Comparison of ENCODE assay signal across 7 cellular contexts in genomic region chr12:57069522-57069921, GRCh38. TPM values are rescaled to one million over a fixed set of nuclear protein-coding genes. Genes with fewer than 3 reads are reported as not detected.
DNase-seq lines count a peak whose midpoint lies in the region; ATAC-seq, FAIRE-seq and TF ChIP-seq lines count a peak whose summit lies in the region.

No MANE protein-coding gene starts in this region.

- H3K4me3 ChIP-seq in GM12865 (ENCODE audit: low read depth, low read length) = no peak overlapping the region
- H3K4me3 ChIP-seq in MM.1S (ENCODE audit: low read length) = no peak overlapping the region
- H3K4me3 ChIP-seq in GM12878 = no peak overlapping the region; the same call in 1 of the 2 replicates

- intact Hi-C loops in GM12878 (cut with micrococcal nuclease; ENCODE audit: unreplicated experiment) = loop anchor here (1.0 to 2.0 kb wide), 3 partner anchors 24 to 113 kb away; no protein-coding TSS in a partner anchor
- intact Hi-C loops in sciatic nerve (cut with DNase I) = loop anchor here (5.0 kb wide), 1 partner anchor 113 kb away; no protein-coding TSS in a partner anchor

- peak; percentile 99 for ATAC-seq in GM12878
- ATAC-seq in sciatic nerve = peak; percentile 94

- H3K9me3 ChIP-seq in H9 (ENCODE audit: control insufficient read depth, low read depth, low read length) (no peaks in the 10 kb centered on the region), MM.1S (replicated peaks; ENCODE audit: insufficient read depth, low read length) (no peaks in the 10 kb centered on the region), GM12878 (replicated peaks; ENCODE audit: control insufficient read depth, insufficient read depth, low read length) (no peaks in the 10 kb centered on the region; the same call in 2 of the 3 replicates)

- H3K27ac ChIP-seq in H9 (ENCODE audit: insufficient read length, low read depth, low read length) = no peak overlapping the region
- H3K27ac ChIP-seq in MM.1S (ENCODE audit: low read length) = no peak overlapping the region
- H3K27ac ChIP-seq in GM12878 (ENCODE audit: control insufficient read depth, insufficient read depth) = peak overlapping the region; percentile 22; the same call in 1 of the 2 replicates

- no peaks in the 10 kb centered on the region for H4K20me1 ChIP-seq in H9 (ENCODE audit: control insufficient read depth, insufficient read depth, insufficient read length)
- H4K20me1 ChIP-seq in MM.1S (ENCODE audit: insufficient read depth, low read length) = no peaks in the 10 kb centered on the region
- no peaks in the 10 kb centered on the region for H4K20me1 ChIP-seq in GM12878 (ENCODE audit: control insufficient read depth, insufficient read depth)

- H3K56ac ChIP-seq in H9 (ENCODE audit: insufficient read length, low read depth, low read length) = no peak overlapping the region

- no peak overlapping the region for H3K18ac ChIP-seq in H9 (ENCODE audit: insufficient read length, low read depth, low read length)

- POLR2A ChIA-PET in GM12878 (lab: Charles Lee) = interaction anchor here (0.8 to 8.0 kb wide), 6 partner anchors 9 to 58 kb away, joined by 3 to 94 read pairs (median 8); partner anchors contain the start of genes LRP1, NEMP1 and STAT6

- no peak overlapping the region for H4K91ac ChIP-seq in H9 (ENCODE audit: insufficient read length, low read depth, low read length)

- no peak overlapping the region for H2BK120ac ChIP-seq in H9 (ENCODE audit: low read depth, low read length, poor library complexity, severe bottlenecking)

- H3K27me3 ChIP-seq in H9 (ENCODE audit: insufficient read depth, low read length) = no peaks in the 10 kb centered on the region
- H3K27me3 ChIP-seq in MM.1S (replicated peaks; ENCODE audit: insufficient read depth, low read length) = no peaks in the 10 kb centered on the region
- no peaks in the 10 kb centered on the region for H3K27me3 ChIP-seq in GM12878 (replicated peaks in 1 of 2; ENCODE audit: control insufficient read depth in 2 of 2, insufficient read depth in 2 of 2, low read length in 1 of 2)

- no peaks in the 10 kb centered on the region for H3K27me3 Mint-ChIP-seq in H9 (ENCODE audit: low read depth)

- TF ChIP-seq RAD21 in GM12878 (IDR thresholded peaks at IDR 0.05; ENCODE audit: insufficient read depth, low read depth, low read length) = peak; percentile 96

- H3K79me2 ChIP-seq in H9 (ENCODE audit: insufficient read depth, low read length) (no peaks in the 10 kb centered on the region), MM.1S (ENCODE audit: low read length) (peaks cover 20% of the 10 kb centered on the region), GM12878 (ENCODE audit: control insufficient read depth, insufficient read depth, low read length) (peaks cover 3% of the 10 kb centered on the region)

- CTCF ChIA-PET in GM12878 (lab: Yijun Ruan, JAX) = interaction anchor here (0.6 to 17.6 kb wide), 32 partner anchors 9 to 316 kb away, joined by 3 to 458 read pairs (median 6); partner anchors contain the start of genes NAB2, NEMP1, SHMT2 and STAT6

- no peak overlapping the region for H4K8ac ChIP-seq in H9 (replicated peaks; ENCODE audit: insufficient read length, low read depth, low read length)

- H3F3A ChIP-seq in MM.1S (ENCODE audit: insufficient read depth, low read length) = peaks cover 14% of the 10 kb centered on the region

- no peak overlapping the region for H2BK5ac ChIP-seq in H9 (ENCODE audit: insufficient read length, low read length)

- no peak overlapping the region for H3K23ac ChIP-seq in H9 (ENCODE audit: insufficient read length, low read depth, low read length)

- TF ChIP-seq EP300 in GM12878 (IDR thresholded peaks at IDR 0.05; ENCODE audit: borderline replicate concordance in 1 of 2, control insufficient read depth in 1 of 2, low read depth in 2 of 2, low read length in 2 of 2) = no peak

- H3K4ac ChIP-seq in H9 (ENCODE audit: low read depth, low read length) = no peak overlapping the region

- H3K4me3 Mint-ChIP-seq in H9 = no peak overlapping the region

- H3K9me3 Mint-ChIP-seq in H9 = peaks cover 0 to 2% of the 10 kb centered on the region in 2 experiments; a peak in 1 of 5 replicates

- peak; percentile 92 for FAIRE-seq in GM12878 (lab: Jason Lieb, UNC)

- TF ChIP-seq POLR2A in GM12878 (IDR thresholded peaks at IDR 0.05; ENCODE audit: low read depth, low read length) = no peak

- H3K9ac ChIP-seq in H9 (ENCODE audit: extremely low read depth, insufficient read length, low read length) = no peak overlapping the region
- no peak overlapping the region for H3K9ac ChIP-seq in MM.1S (ENCODE audit: low read length)
- 0 out of 2 replicates have a peak overlapping the region, but pooled peaks have one; percentile 25 for H3K9ac ChIP-seq in GM12878 (ENCODE audit: control insufficient read depth, insufficient read depth, low read length)

- no peaks in the 10 kb centered on the region for H3K9me2 ChIP-seq in MM.1S (replicated peaks; ENCODE audit: insufficient read depth, low read length)

- SMC1A ChIA-PET in GM12878 (lab: Charles Lee; ENCODE audit: uncharacterized antibody, unreplicated experiment) = interaction anchor here (0.9 to 8.3 kb wide), 21 partner anchors 10 to 307 kb away, joined by 3 to 246 read pairs (median 6); partner anchors contain the start of genes NAB2, NEMP1 and STAT6

- H3K27ac Mint-ChIP-seq in H9 = peak overlapping the region in 2 of 3 experiments; percentile 76 to 79; a peak in 4 of 7 replicates

- RAD21 ChIA-PET in GM12878 (lab: Charles Lee; ENCODE audit: unreplicated experiment) = interaction anchor here (0.6 to 8.0 kb wide), 26 partner anchors 9 to 173 kb away, joined by 3 to 285 read pairs (median 4); partner anchors contain the start of genes LRP1, NAB2, NEMP1 and STAT6

- peaks cover 6% of the 10 kb centered on the region; the same call in 1 of the 2 replicates for H3K36me3 ChIP-seq in MM.1S (replicated peaks; ENCODE audit: insufficient read depth, low read length)
- H3K36me3 ChIP-seq in GM12878 (ENCODE audit: control insufficient read depth in 2 of 2, insufficient read depth in 2 of 2, low read length in 1 of 2) = peaks cover 0 to 18% of the 10 kb centered on the region in 2 experiments; a peak in 1 of 4 replicates

- no peak overlapping the region for H3K14ac ChIP-seq in H9 (ENCODE audit: insufficient read depth, low read length)

- H4K5ac ChIP-seq in H9 (ENCODE audit: insufficient read length, low read depth, low read length) = no peak overlapping the region

- DNase-seq in GM12865 (ENCODE audit: low read depth) = peak; percentile 86
- peak; percentile 78 for DNase-seq in H9
- peak; percentile 76 for DNase-seq in MM.1S
- DNase-seq in SKM-1 (lab: John Stamatoyannopoulos, UW; ENCODE audit: unreplicated experiment) = peak; percentile 72
- no peak for DNase-seq in GM12878 (ENCODE audit: low read depth, low spot score)
- peak in 32 of 51 donors; percentile 8 to 73 (median 44) for DNase-seq in hypothalamus (lab: John Stamatoyannopoulos, UW)
- DNase-seq in sciatic nerve (ENCODE audit: low spot score) = no peak

- no peak overlapping the region for H2BK15ac ChIP-seq in H9 (ENCODE audit: low read depth, low read length)

- no peak overlapping the region for H2BK12ac ChIP-seq in H9 (ENCODE audit: insufficient read length, low read depth, low read length)

- no peaks in the 10 kb centered on the region for H3K4me1 ChIP-seq in H9 (ENCODE audit: insufficient read depth, low read length)
- H3K4me1 ChIP-seq in MM.1S (ENCODE audit: low read length) = peaks cover 7% of the 10 kb centered on the region
- H3K4me1 ChIP-seq in GM12878 (ENCODE audit: control insufficient read depth, insufficient read depth, low read length) = peaks cover 7% of the 10 kb centered on the region; the same call in 1 of the 2 replicates

- H3K36me3 Mint-ChIP-seq in H9 (ENCODE audit: insufficient read depth in 1 of 3, low read depth in 3 of 3) = peaks cover 25 to 72% (median 64%) of the 10 kb centered on the region in 3 experiments; a peak in 6 of 7 replicates

- H3T11ph ChIP-seq in H9 (ENCODE audit: low read length) = no peak overlapping the region

- no peak overlapping the region for H2BK20ac ChIP-seq in H9 (ENCODE audit: low read depth, low read length, poor library complexity, severe bottlenecking)

- H3K4me2 ChIP-seq in H9 (ENCODE audit: insufficient read depth, insufficient read length, low read length) = no peak overlapping the region
- H3K4me2 ChIP-seq in MM.1S (ENCODE audit: low read depth, low read length) = no peak overlapping the region
- peak overlapping the region; percentile 21; the same call in 1 of the 2 replicates for H3K4me2 ChIP-seq in GM12878 (ENCODE audit: control insufficient read depth, insufficient read depth)

- peaks cover 4 to 6% of the 10 kb centered on the region in 2 experiments; a peak in 3 of 4 replicates for H3K4me1 Mint-ChIP-seq in H9

- TF ChIP-seq CTCF in GM12865 (IDR thresholded peaks at IDR 0.05; ENCODE audit: insufficient read depth, low read depth, low read length, missing control alignments) (peak; percentile 79), H9 (conservative IDR thresholded peaks at IDR 0.05) (peak; percentile 90), MM.1S (IDR thresholded peaks at IDR 0.05; ENCODE audit: low read length) (peak; percentile 75), GM12878 (IDR thresholded peaks at IDR 0.05 in 2 of 3, conservative IDR thresholded peaks at IDR 0.05 in 1 of 3; ENCODE audit: control insufficient read depth in 2 of 3, extremely low read depth in 1 of 3, insufficient read depth in 1 of 3, low read depth in 3 of 3, low read length in 3 of 3) (peak; percentile 81 to 92 (median 89))

- BruUV-seq in GM12878 (replicated peaks; lab: Mats Ljungman, UMichigan) = no TSS peak

- no peak overlapping the region for H2AK5ac ChIP-seq in H9 (ENCODE audit: insufficient read length, low read length)

- no CpG with 5 or more reads among the region's 3 CpGs for WGBS in H9 (ENCODE audit: extremely low coverage, insufficient read length, low lambda C conversion rate)
- WGBS in GM12878 (ENCODE audit: insufficient coverage, insufficient replicate concordance, low lambda C conversion rate, missing lambda C conversion rate) = 30% methylated on average over 3 of the region's 3 CpGs

- no peaks in the 10 kb centered on the region for H3K79me1 ChIP-seq in H9 (ENCODE audit: insufficient read depth, low read depth, low read length, poor library complexity, severe bottlenecking)

- in situ Hi-C loops in GM12878 (cut with MboI) = loop anchor here (5.0 kb wide), 1 partner anchor 43 kb away; the partner anchor contains the start of gene STAT6

- no peaks in the 10 kb centered on the region for H3K23me2 ChIP-seq in H9 (ENCODE audit: insufficient read length, low read depth, low read length, poor library complexity, severe bottlenecking)

- H2AFZ ChIP-seq in H9 (ENCODE audit: low read length) = no peak overlapping the region
- no peak overlapping the region for H2AFZ ChIP-seq in MM.1S (ENCODE audit: low read length)
- H2AFZ ChIP-seq in GM12878 (ENCODE audit: control insufficient read depth, low read depth, low read length) = peak overlapping the region; percentile 33

RNA-seq across cellular contexts. Expression of gene NEMP1, which starts 9.1 kb away (rescaled TPM):
- total RNA-seq in H9 (2021) (50.1 and 53.0 TPM in 2 replicates), GM12878 (2014; rRNA removed) (19.7 and 22.6 TPM in 2 replicates), GM12878 (2014; rRNA removed; fragmentation: Illumina TruSeq; extraction: Trizol) (17.7 and 19.7 TPM in 2 replicates), GM12878 (2021) (20.7 and 20.8 TPM in 2 replicates), sciatic nerve (13.1 TPM)
- total RNA-seq in GM12878 (2013; cell fraction: nucleolus; rRNA removed) = 79.0 and 86.0 TPM in 2 replicates
- 7.4 TPM for polyA plus RNA-seq in GM12878 (2011; ENCODE audit: low read depth)
- polyA plus RNA-seq in GM12878 (2011; rRNA removed) (45.9 and 61.7 TPM in 2 replicates), GM12878 (2014; fragmentation: Illumina TruSeq; extraction: Trizol) (24.9 and 30.5 TPM in 2 replicates), GM12878 (2014; fragmentation: Nextera tagmentation; extraction: Ambion mirVana) (1 to 10 TPM; 4.0 to 4.7 TPM), GM12878 (2014; rRNA removed) (17.8 and 20.6 TPM in 2 replicates), GM12878 (2016; fragmentation: Nextera tagmentation; extraction: Ambion mirVana) (10 to 100 TPM; 18.2 to 20.0 TPM)
- polyA plus RNA-seq in GM12878 (2011; cell fraction: cytosol; rRNA removed) = 18.3 and 22.3 TPM in 2 replicates
- polyA plus RNA-seq in GM12878 (2011; cell fraction: nucleus; rRNA removed) = 60.1 and 76.7 TPM in 2 replicates
- polyA plus RNA-seq in GM12878 (2012) = 9.3 and 14.8 TPM in 2 replicates
- polyA minus RNA-seq in GM12878 (2011; rRNA and poly(A)+ RNA removed) = 26.2 and 32.9 TPM in 2 replicates
- 6.3 and 7.0 TPM in 2 replicates for polyA minus RNA-seq in GM12878 (2011; cell fraction: cytosol; rRNA and poly(A)+ RNA removed)
- polyA minus RNA-seq in GM12878 (2011; cell fraction: nucleus; rRNA and poly(A)+ RNA removed) = 13.1 and 14.1 TPM in 2 replicates

RNA-seq across cellular contexts. Expression of gene NAB2, which starts 19.4 kb away (rescaled TPM):
- total RNA-seq in H9 (2021) (67.8 and 68.1 TPM in 2 replicates), GM12878 (2014; rRNA removed) (28.4 and 30.1 TPM in 2 replicates), GM12878 (2014; rRNA removed; fragmentation: Illumina TruSeq; extraction: Trizol) (13.0 and 13.6 TPM in 2 replicates), GM12878 (2021) (28.2 and 28.5 TPM in 2 replicates), sciatic nerve (52.7 TPM)
- total RNA-seq in GM12878 (2013; cell fraction: nucleolus; rRNA removed) = 27.9 and 30.3 TPM in 2 replicates
- polyA plus RNA-seq in GM12878 (2011; ENCODE audit: low read depth) = 5.3 TPM
- polyA plus RNA-seq in GM12878 (2011; rRNA removed) (25.2 and 35.2 TPM in 2 replicates), GM12878 (2014; fragmentation: Illumina TruSeq; extraction: Trizol) (7.9 and 17.0 TPM in 2 replicates), GM12878 (2014; fragmentation: Nextera tagmentation; extraction: Ambion mirVana) (1 to 10 TPM in 1 of 2 experiments, under 1 TPM in 1; 0.35 to 1.0 TPM), GM12878 (2014; rRNA removed) (28.0 and 28.6 TPM in 2 replicates), GM12878 (2016; fragmentation: Nextera tagmentation; extraction: Ambion mirVana) (1 to 10 TPM; 3.6 to 5.8 TPM)
- 36.4 and 44.0 TPM in 2 replicates for polyA plus RNA-seq in GM12878 (2011; cell fraction: cytosol; rRNA removed)
- polyA plus RNA-seq in GM12878 (2011; cell fraction: nucleus; rRNA removed) = 69.8 and 77.5 TPM in 2 replicates
- polyA plus RNA-seq in GM12878 (2012) = 11.5 and 17.8 TPM in 2 replicates
- polyA minus RNA-seq in GM12878 (2011; rRNA and poly(A)+ RNA removed) = 21.1 and 40.5 TPM in 2 replicates
- 14.6 and 15.7 TPM in 2 replicates for polyA minus RNA-seq in GM12878 (2011; cell fraction: cytosol; rRNA and poly(A)+ RNA removed)
- polyA minus RNA-seq in GM12878 (2011; cell fraction: nucleus; rRNA and poly(A)+ RNA removed) = 17.3 and 27.7 TPM in 2 replicates

RNA-seq across cellular contexts. Expression of gene MYO1A, which starts 19.6 kb away (rescaled TPM):
- 0.26 TPM in 1 of 2 replicates, not detected in the other for total RNA-seq in H9 (2021)
- total RNA-seq in GM12878 (2013; cell fraction: nucleolus; rRNA removed) = 0.34 and 0.98 TPM in 2 replicates
- total RNA-seq in GM12878 (2014; rRNA removed) = 0.05 TPM in 1 of 2 replicates, not detected in the other
- 0.13 and 0.14 TPM in 2 replicates for total RNA-seq in GM12878 (2014; rRNA removed; fragmentation: Illumina TruSeq; extraction: Trizol)
- total RNA-seq in GM12878 (2021) = 0.08 and 0.10 TPM in 2 replicates
- not detected for polyA plus RNA-seq in GM12878 (2011; ENCODE audit: low read depth)
- 0.16 and 0.23 TPM in 2 replicates for polyA plus RNA-seq in GM12878 (2011; rRNA removed)
- polyA plus RNA-seq in GM12878 (2011; cell fraction: cytosol; rRNA removed) = 0.09 and 0.15 TPM in 2 replicates
- 1.1 and 2.2 TPM in 2 replicates for polyA plus RNA-seq in GM12878 (2011; cell fraction: nucleus; rRNA removed)
- polyA plus RNA-seq in GM12878 (2012) = 0.22 and 0.43 TPM in 2 replicates
- polyA plus RNA-seq in GM12878 (2014; fragmentation: Illumina TruSeq; extraction: Trizol) = 0.16 TPM in 1 of 2 replicates, not detected in the other
- under 1 TPM in 1 of 2 experiments, not detected in 1; 0.05 TPM for polyA plus RNA-seq in GM12878 (2014; fragmentation: Nextera tagmentation; extraction: Ambion mirVana)
- 0.01 and 0.15 TPM in 2 replicates for polyA plus RNA-seq in GM12878 (2014; rRNA removed)
- polyA plus RNA-seq in GM12878 (2016; fragmentation: Nextera tagmentation; extraction: Ambion mirVana) = under 1 TPM; 0.27 to 0.34 TPM
- polyA minus RNA-seq in GM12878 (2011; rRNA and poly(A)+ RNA removed) = 0.51 and 1.9 TPM in 2 replicates
- polyA minus RNA-seq in GM12878 (2011; cell fraction: cytosol; rRNA and poly(A)+ RNA removed) = not detected in 2 replicates
- 0.48 and 0.97 TPM in 2 replicates for polyA minus RNA-seq in GM12878 (2011; cell fraction: nucleus; rRNA and poly(A)+ RNA removed)
- total RNA-seq in sciatic nerve = 0.36 TPM

RNA-seq across cellular contexts. Expression of gene STAT6, which starts 41.6 kb away (rescaled TPM):
- total RNA-seq in H9 (2021) (42.9 and 44.4 TPM in 2 replicates), GM12878 (2014; rRNA removed) (100 and 101 TPM in 2 replicates), GM12878 (2014; rRNA removed; fragmentation: Illumina TruSeq; extraction: Trizol) (79.0 and 79.9 TPM in 2 replicates), GM12878 (2021) (146 and 163 TPM in 2 replicates), sciatic nerve (187 TPM)
- total RNA-seq in GM12878 (2013; cell fraction: nucleolus; rRNA removed) = 219 and 234 TPM in 2 replicates
- 92.2 TPM for polyA plus RNA-seq in GM12878 (2011; ENCODE audit: low read depth)
- polyA plus RNA-seq in GM12878 (2011; rRNA removed) (107 and 176 TPM in 2 replicates), GM12878 (2014; fragmentation: Illumina TruSeq; extraction: Trizol) (161 and 168 TPM in 2 replicates), GM12878 (2014; fragmentation: Nextera tagmentation; extraction: Ambion mirVana) (10 to 100 TPM; 14.2 to 17.3 TPM), GM12878 (2014; rRNA removed) (153 and 157 TPM in 2 replicates), GM12878 (2016; fragmentation: Nextera tagmentation; extraction: Ambion mirVana) (10 to 100 TPM; 61.0 to 63.3 TPM)
- polyA plus RNA-seq in GM12878 (2011; cell fraction: cytosol; rRNA removed) = 210 and 211 TPM in 2 replicates
- 576 and 633 TPM in 2 replicates for polyA plus RNA-seq in GM12878 (2011; cell fraction: nucleus; rRNA removed)
- 137 and 138 TPM in 2 replicates for polyA plus RNA-seq in GM12878 (2012)
- polyA minus RNA-seq in GM12878 (2011; rRNA and poly(A)+ RNA removed) = 146 and 216 TPM in 2 replicates
- 57.9 and 72.7 TPM in 2 replicates for polyA minus RNA-seq in GM12878 (2011; cell fraction: cytosol; rRNA and poly(A)+ RNA removed)
- polyA minus RNA-seq in GM12878 (2011; cell fraction: nucleus; rRNA and poly(A)+ RNA removed) = 75.9 and 146 TPM in 2 replicates

RNA-seq across cellular contexts. Expression of gene TAC3, which starts 53.2 kb away (rescaled TPM):
- total RNA-seq in H9 (2021) = 4.4 and 6.2 TPM in 2 replicates
- not detected in 2 replicates for total RNA-seq in GM12878 (2013; cell fraction: nucleolus; rRNA removed)
- total RNA-seq in GM12878 (2014; rRNA removed) = not detected in 2 replicates
- total RNA-seq in GM12878 (2014; rRNA removed; fragmentation: Illumina TruSeq; extraction: Trizol) = not detected in 2 replicates
- total RNA-seq in GM12878 (2021) = not detected in 2 replicates
- polyA plus RNA-seq in GM12878 (2011; ENCODE audit: low read depth) = not detected
- polyA plus RNA-seq in GM12878 (2011; rRNA removed) = 0.11 and 0.13 TPM in 2 replicates
- polyA plus RNA-seq in GM12878 (2011; cell fraction: cytosol; rRNA removed) = not detected in 2 replicates
- 0.15 and 0.22 TPM in 2 replicates for polyA plus RNA-seq in GM12878 (2011; cell fraction: nucleus; rRNA removed)
- not detected in 2 replicates for polyA plus RNA-seq in GM12878 (2012)
- not detected in 2 replicates for polyA plus RNA-seq in GM12878 (2014; fragmentation: Illumina TruSeq; extraction: Trizol)
- polyA plus RNA-seq in GM12878 (2014; fragmentation: Nextera tagmentation; extraction: Ambion mirVana) = under 1 TPM; 0.13 to 0.18 TPM
- polyA plus RNA-seq in GM12878 (2014; rRNA removed) = not detected in 2 replicates
- polyA plus RNA-seq in GM12878 (2016; fragmentation: Nextera tagmentation; extraction: Ambion mirVana) = not detected
- polyA minus RNA-seq in GM12878 (2011; rRNA and poly(A)+ RNA removed) = not detected in 2 replicates
- polyA minus RNA-seq in GM12878 (2011; cell fraction: cytosol; rRNA and poly(A)+ RNA removed) = not detected in 2 replicates
- not detected in 2 replicates for polyA minus RNA-seq in GM12878 (2011; cell fraction: nucleus; rRNA and poly(A)+ RNA removed)
- not detected for total RNA-seq in sciatic nerve

Comparison
In these comparisons a context has a peak if more than half of its experiments do, and no peak if none do; other contexts are left out.
1. DNase-seq: peak in GM12865 (single experiment), H9 (single experiment), MM.1S (single experiment), SKM-1 (single experiment) and hypothalamus (32 of 51); none in GM12878 (single experiment) and sciatic nerve (single experiment).
2. Peak in every context shown above with its lines, with median percentiles within 50 percentile points of each other: CTCF ChIP-seq.